In genomic region chr13:21032656-21033055, GRCh38 we compare ENCODE assay signal across 15 cellular contexts. TPM values are rescaled to one million over a fixed set of nuclear protein-coding genes. Genes with fewer than 3 reads are reported as not detected.
A peak's percentile ranks its signal among the peaks of the same experiment; 100 is the strongest.
DNase-seq lines count a peak whose midpoint lies in the region; ATAC-seq and TF ChIP-seq lines count a peak whose summit lies in the region.
"Had no signal": no experiment of that assay in that cellular context is flagged by ENCODE, and none has a peak within 500 bp of the region (broad histone marks: within the 10 kb centered on the region; RNA-seq: fewer than 3 reads in every experiment).

No MANE protein-coding gene starts in this region.

- H4K8ac ChIP-seq in H9 (replicated peaks; ENCODE audit: insufficient read length, low read depth, low read length), result no peak overlapping the region
- H4K8ac ChIP-seq in mesenchymal stem cell (ENCODE audit: low read length), result peak overlapping the region; percentile 60

- H3K4me1 ChIP-seq in H9 (ENCODE audit: insufficient read depth, low read length), result no peaks in the 10 kb centered on the region; the same call in 1 of the 2 replicates
- H3K4me1 ChIP-seq in breast epithelium, result peaks cover 9 to 16% of the 10 kb centered on the region in 2 donors
- peaks cover 23% of the 10 kb centered on the region for H3K4me1 ChIP-seq in mesenchymal stem cell (ENCODE audit: control insufficient read depth, insufficient read depth, low read depth, low read length)
- peaks cover 36% of the 10 kb centered on the region for H3K4me1 ChIP-seq in suprapubic skin

- H2BK12ac ChIP-seq in H9 (ENCODE audit: insufficient read length, low read depth, low read length) (no peak overlapping the region), mesenchymal stem cell (ENCODE audit: low read length in 2 of 2) (peak overlapping the region in 1 of 2 experiments; percentile 49)

- no peak overlapping the region for H3K4me2 ChIP-seq in H9 (ENCODE audit: insufficient read depth, insufficient read length, low read length)
- no peak overlapping the region for H3K4me2 ChIP-seq in mesenchymal stem cell (ENCODE audit: low read length, poor library complexity, severe bottlenecking)
- H3K4me2 ChIP-seq: neural progenitor cell had no signal

- no peak for TF ChIP-seq POLR2A in breast epithelium (IDR thresholded peaks at IDR 0.05)
- TF ChIP-seq POLR2A in suprapubic skin (IDR thresholded peaks at IDR 0.05), result no peak

- no peak overlapping the region for H2BK20ac ChIP-seq in H9 (ENCODE audit: low read depth, low read length, poor library complexity, severe bottlenecking)

- H3K27me3 ChIP-seq in H9 (ENCODE audit: insufficient read depth, low read length) (no peaks in the 10 kb centered on the region), breast epithelium (no peaks in the 10 kb centered on the region), mesenchymal stem cell (ENCODE audit: control insufficient read depth in 1 of 2, insufficient read depth in 1 of 2, low read length in 2 of 2) (no peaks in the 10 kb centered on the region), suprapubic skin (no peaks in the 10 kb centered on the region)
- H3K27me3 ChIP-seq: neural progenitor cell had no signal

- intact Hi-C loops in breast epithelium (cut with DNase I; ENCODE audit: low total_unique reads), result no loop called here

- H3K23ac ChIP-seq in H9 (ENCODE audit: insufficient read length, low read depth, low read length), result no peak overlapping the region
- H3K23ac ChIP-seq in mesenchymal stem cell (ENCODE audit: low read length in 2 of 2), result no peak overlapping the region

- H3T11ph ChIP-seq in H9 (ENCODE audit: low read length), result no peak overlapping the region

- CTCF ChIA-PET in activated CD8-positive, alpha-beta T cell treated with anti-CD3 and anti-CD28 coated beads, Interleukin-2, amount 10 ng/mL, durations not matched to agents 7 days and 5 days (lab: Charles Lee), result no interaction called here

- peaks cover 0 to 17% (median 11%) of the 10 kb centered on the region in 3 experiments; a peak in 5 of 7 replicates for H3K36me3 Mint-ChIP-seq in H9 (ENCODE audit: insufficient read depth in 1 of 3, low read depth in 3 of 3)
- no peaks in the 10 kb centered on the region for H3K36me3 Mint-ChIP-seq in activated CD8-positive, alpha-beta T cell treated with anti-CD3 and anti-CD28 coated beads, Interleukin-2, amount 10 ng/mL, durations not matched to agents 7 days and 5 days (ENCODE audit: low read depth)

- H3K23me2 ChIP-seq in H9 (ENCODE audit: insufficient read length, low read depth, low read length, poor library complexity, severe bottlenecking), result no peaks in the 10 kb centered on the region

- H3K4me3 ChIP-seq in breast epithelium, result no peak overlapping the region
- peak overlapping the region in 1 of 2 experiments; percentile 63 for H3K4me3 ChIP-seq in mesenchymal stem cell (ENCODE audit: insufficient read depth in 1 of 2, low read depth in 1 of 2, low read length in 2 of 2)
- peak overlapping the region; percentile 20 for H3K4me3 ChIP-seq in suprapubic skin
- H3K4me3 ChIP-seq: neural progenitor cell had no signal

- no peak overlapping the region for H3K56ac ChIP-seq in H9 (ENCODE audit: insufficient read length, low read depth, low read length)

- H3K27me3 Mint-ChIP-seq in H9 (ENCODE audit: low read depth), result no peaks in the 10 kb centered on the region
- H3K27me3 Mint-ChIP-seq in activated CD8-positive, alpha-beta T cell treated with anti-CD3 and anti-CD28 coated beads, Interleukin-2, amount 10 ng/mL, durations not matched to agents 7 days and 5 days (ENCODE audit: low read depth), result no peaks in the 10 kb centered on the region
- H3K27me3 Mint-ChIP-seq: CD4-positive, alpha-beta T cell; dendritic cell treated with granulocyte-macrophage colony-stimulating factor and Interleukin-4, amounts not matched to agents 40 ng/mL and 50 ng/mL, for 4 days had no signal

- H3K14ac ChIP-seq in H9 (ENCODE audit: insufficient read depth, low read length) (no peak overlapping the region), mesenchymal stem cell (ENCODE audit: low read length in 2 of 2) (no peak overlapping the region)

- H2BK15ac ChIP-seq in H9 (ENCODE audit: low read depth, low read length) (no peak overlapping the region), mesenchymal stem cell (ENCODE audit: low read depth, poor library complexity, severe bottlenecking) (no peak overlapping the region)

- H4K91ac ChIP-seq in H9 (ENCODE audit: insufficient read length, low read depth, low read length) (no peak overlapping the region), mesenchymal stem cell (ENCODE audit: low read length) (no peak overlapping the region)

- no peaks in the 10 kb centered on the region for H3K9me3 Mint-ChIP-seq in H9
- H3K9me3 Mint-ChIP-seq in activated CD8-positive, alpha-beta T cell treated with anti-CD3 and anti-CD28 coated beads, Interleukin-2, amount 10 ng/mL, durations not matched to agents 7 days and 5 days (ENCODE audit: insufficient read depth), result no peaks in the 10 kb centered on the region
- H3K9me3 Mint-ChIP-seq: dendritic cell treated with granulocyte-macrophage colony-stimulating factor and Interleukin-4, amounts not matched to agents 40 ng/mL and 50 ng/mL, for 4 days had no signal

- H3K9me3 ChIP-seq in H9 (ENCODE audit: control insufficient read depth, low read depth, low read length), result no peaks in the 10 kb centered on the region
- no peaks in the 10 kb centered on the region for H3K9me3 ChIP-seq in breast epithelium
- no peaks in the 10 kb centered on the region for H3K9me3 ChIP-seq in mesenchymal stem cell (ENCODE audit: control insufficient read depth, low read length)
- no peaks in the 10 kb centered on the region for H3K9me3 ChIP-seq in suprapubic skin

- H2AK5ac ChIP-seq in H9 (ENCODE audit: insufficient read length, low read length), result no peak overlapping the region
- H2AK5ac ChIP-seq in mesenchymal stem cell (ENCODE audit: low read length, severe bottlenecking), result no peak overlapping the region

- H4K20me1 ChIP-seq in H9 (ENCODE audit: control insufficient read depth, insufficient read depth, insufficient read length), result no peaks in the 10 kb centered on the region

- TF ChIP-seq CTCF in H9 (conservative IDR thresholded peaks at IDR 0.05) (no peak), breast epithelium (IDR thresholded peaks at IDR 0.05) (no peak), suprapubic skin (IDR thresholded peaks at IDR 0.05) (no peak)

- no peak for TF ChIP-seq EP300 in suprapubic skin (IDR thresholded peaks at IDR 0.05)

- no peak overlapping the region for H2BK120ac ChIP-seq in H9 (ENCODE audit: low read depth, low read length, poor library complexity, severe bottlenecking)
- peak overlapping the region; percentile 27 for H2BK120ac ChIP-seq in mesenchymal stem cell (ENCODE audit: low read depth, low read length)

- H3K4ac ChIP-seq in H9 (ENCODE audit: low read depth, low read length) (no peak overlapping the region), mesenchymal stem cell (ENCODE audit: low read depth in 1 of 2, low read length in 2 of 2) (no peak overlapping the region)

- H4K5ac ChIP-seq in H9 (ENCODE audit: insufficient read length, low read depth, low read length), result no peak overlapping the region

- DNase-seq in H9 (no peak), breast epithelium (ENCODE audit: low spot score in 2 of 2) (no peak), mesenchymal stem cell (no peak), suprapubic skin (ENCODE audit: low spot score in 2 of 2) (no peak), ecto neural progenitor cell (ENCODE audit: low spot score) (no peak), NCI-H524 (lab: John Stamatoyannopoulos, UW) (no peak)
- DNase-seq in activated CD8-positive, alpha-beta T cell treated with anti-CD3 and anti-CD28 coated beads, Interleukin-2, amount 10 ng/mL, durations not matched to agents 7 days and 5 days, result no peak
- DNase-seq: CD4-positive, alpha-beta T cell; NCI-H1417; NCI-H510A treated with DMSO at 0.1 percent for 48 hours; stimulated activated CD8-positive, alpha-beta memory T cell treated with anti-CD3 and anti-CD28 coated beads, Interleukin-4, amount 100 ng/mL, for 48 hours; T-helper 9 cell had no signal

- H3K9ac ChIP-seq in H9 (ENCODE audit: extremely low read depth, insufficient read length, low read length) (no peak overlapping the region), mesenchymal stem cell (ENCODE audit: low read length) (peak overlapping the region; percentile 30)
- H3K9ac ChIP-seq: neural progenitor cell had no signal

- peaks cover 32% of the 10 kb centered on the region; the same call in 1 of the 2 replicates for H3K79me2 ChIP-seq in H9 (ENCODE audit: insufficient read depth, low read length)

- WGBS in H9 (ENCODE audit: extremely low coverage, insufficient read length, low lambda C conversion rate), result no CpG with 5 or more reads among the region's 10 CpGs
- 98% methylated on average over 10 of the region's 10 CpGs for WGBS in mesenchymal stem cell
- 92% methylated on average over 10 of the region's 10 CpGs for WGBS in suprapubic skin

- H2BK5ac ChIP-seq in H9 (ENCODE audit: insufficient read length, low read length) (no peak overlapping the region), mesenchymal stem cell (ENCODE audit: low read depth, low read length, poor library complexity, severe bottlenecking) (no peak overlapping the region)

- H3K18ac ChIP-seq in H9 (ENCODE audit: insufficient read length, low read depth, low read length) (no peak overlapping the region), mesenchymal stem cell (ENCODE audit: low read depth in 1 of 2, low read length in 2 of 2) (no peak overlapping the region)

- peaks cover 6% of the 10 kb centered on the region for H3K79me1 ChIP-seq in H9 (ENCODE audit: insufficient read depth, low read depth, low read length, poor library complexity, severe bottlenecking)
- peaks cover 1% of the 10 kb centered on the region for H3K79me1 ChIP-seq in mesenchymal stem cell (replicated peaks; ENCODE audit: low read length, poor library complexity, severe bottlenecking)

- peak overlapping the region in 2 of 3 experiments; percentile 37 to 78; a peak in 3 of 7 replicates for H3K27ac Mint-ChIP-seq in H9
- H3K27ac Mint-ChIP-seq in activated CD8-positive, alpha-beta T cell treated with anti-CD3 and anti-CD28 coated beads, Interleukin-2, amount 10 ng/mL, durations not matched to agents 7 days and 5 days, result no peak overlapping the region
- H3K27ac Mint-ChIP-seq: CD4-positive, alpha-beta T cell; dendritic cell treated with granulocyte-macrophage colony-stimulating factor and Interleukin-4, amounts not matched to agents 40 ng/mL and 50 ng/mL, for 4 days; neural progenitor cell had no signal

- no peak for ATAC-seq in GM21576 (IDR thresholded peaks at IDR 0.05; ENCODE audit: unreplicated experiment)
- ATAC-seq in activated CD8-positive, alpha-beta T cell treated with anti-CD3 and anti-CD28 coated beads, Interleukin-2, amount 10 ng/mL, durations not matched to agents 7 days and 5 days, result no peak

- H3K4me3 Mint-ChIP-seq in H9, result no peak overlapping the region
- no peak overlapping the region for H3K4me3 Mint-ChIP-seq in activated CD8-positive, alpha-beta T cell treated with anti-CD3 and anti-CD28 coated beads, Interleukin-2, amount 10 ng/mL, durations not matched to agents 7 days and 5 days
- H3K4me3 Mint-ChIP-seq: CD4-positive, alpha-beta T cell; dendritic cell treated with granulocyte-macrophage colony-stimulating factor and Interleukin-4, amounts not matched to agents 40 ng/mL and 50 ng/mL, for 4 days; neural progenitor cell had no signal

- H3K4me1 Mint-ChIP-seq in H9, result peaks cover 29 to 30% of the 10 kb centered on the region in 2 experiments
- peaks cover 2% of the 10 kb centered on the region for H3K4me1 Mint-ChIP-seq in activated CD8-positive, alpha-beta T cell treated with anti-CD3 and anti-CD28 coated beads, Interleukin-2, amount 10 ng/mL, durations not matched to agents 7 days and 5 days (ENCODE audit: low read depth)
- H3K4me1 Mint-ChIP-seq: neural progenitor cell had no signal

- H3K36me3 ChIP-seq in breast epithelium, result no peaks in the 10 kb centered on the region
- peaks cover 2 to 7% of the 10 kb centered on the region in 2 experiments for H3K36me3 ChIP-seq in mesenchymal stem cell (ENCODE audit: control insufficient read depth in 1 of 2, insufficient read depth in 2 of 2, low read depth in 1 of 2, low read length in 2 of 2)
- no peaks in the 10 kb centered on the region for H3K36me3 ChIP-seq in suprapubic skin

- H3K27ac ChIP-seq in H9 (ENCODE audit: insufficient read length, low read depth, low read length), result no peak overlapping the region
- H3K27ac ChIP-seq in breast epithelium, result peak overlapping the region; percentile 62 to 87
- peak overlapping the region; percentile 53 for H3K27ac ChIP-seq in mesenchymal stem cell (ENCODE audit: low read length, poor library complexity, severe bottlenecking)
- peak overlapping the region; percentile 84 for H3K27ac ChIP-seq in suprapubic skin
- H3K27ac ChIP-seq: neural progenitor cell had no signal

- H2AFZ ChIP-seq in H9 (ENCODE audit: low read length) (no peak overlapping the region), mesenchymal stem cell (ENCODE audit: low read depth, low read length) (no peak overlapping the region)
- H2AFZ ChIP-seq: neural progenitor cell had no signal

- POLR2A ChIA-PET in activated CD8-positive, alpha-beta T cell treated with anti-CD3 and anti-CD28 coated beads, Interleukin-2, amount 10 ng/mL, durations not matched to agents 7 days and 5 days (lab: Charles Lee), result no interaction called here

RNA-seq across cellular contexts. Expression of gene LATS2, which starts 28.7 kb away (rescaled TPM):
- total RNA-seq in H9 (2021), result 16.8 and 20.0 TPM in 2 replicates
- total RNA-seq in breast epithelium, result 10 to 100 TPM; 15.1 to 35.2 (median 21.6) TPM
- 23.0 TPM for polyA plus RNA-seq in mesenchymal stem cell (2013, experiment 1 of 2)
- polyA plus RNA-seq in mesenchymal stem cell (2013, experiment 2 of 2), result 23.1 TPM
- total RNA-seq in suprapubic skin, result 10 to 100 TPM; 11.5 to 21.6 (median 16.3) TPM
- total RNA-seq in activated CD8-positive, alpha-beta T cell treated with anti-CD3 and anti-CD28 coated beads, Interleukin-2, amount 10 ng/mL, durations not matched to agents 7 days and 5 days, result 1 to 10 TPM; 3.1 to 4.2 TPM
